8 cellular contexts compared by ENCODE assay signal in the genomic region with DNA sequence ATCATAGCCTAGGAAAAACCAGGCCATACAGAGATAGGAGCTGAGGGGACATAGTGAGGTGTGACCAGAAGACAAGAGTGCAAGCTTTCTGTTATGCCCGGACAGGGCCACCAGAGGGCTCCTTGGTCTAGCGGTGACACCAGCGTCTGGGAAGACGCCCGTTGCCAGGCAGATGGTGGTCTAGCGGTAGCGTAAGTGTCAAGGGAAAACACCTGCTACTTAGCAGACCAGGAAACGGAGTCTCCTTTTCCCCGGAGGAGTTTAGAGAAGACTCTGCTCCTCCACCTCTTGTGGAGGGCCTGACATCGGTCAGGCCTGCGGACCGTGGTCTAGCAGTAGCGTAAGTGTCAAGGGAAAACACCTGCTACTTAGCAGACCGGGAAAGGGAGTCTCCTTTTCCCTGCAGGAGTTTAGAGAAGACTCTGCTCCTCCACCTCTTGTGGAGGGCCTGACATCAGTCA. TPM values are rescaled to one million over a fixed set of nuclear protein-coding genes. Genes with fewer than 3 reads are reported as not detected.
A peak's percentile ranks its signal among the peaks of the same experiment; 100 is the strongest.
DNase-seq lines count a peak whose midpoint lies in the region; ATAC-seq, FAIRE-seq and TF ChIP-seq lines count a peak whose summit lies in the region.
"Not testable (repeated sequence)": the region's sequence is repeated elsewhere in the genome, so short reads cannot be mapped to it uniquely, and the experiment has no call there.

No MANE protein-coding gene starts in this region.

- WGBS in prostate gland = 16% methylated on average over 14 of the region's 14 CpGs

- not testable (repeated sequence) for FAIRE-seq in D721Med (lab: Jason Lieb, UNC); bronchial epithelial cell (lab: Jason Lieb, UNC)

- not testable (repeated sequence) for ATAC-seq in activated CD8-positive, alpha-beta T cell treated with anti-CD3 and anti-CD28 coated beads, Interleukin-2, amount 10 ng/mL, durations not matched to agents 7 days and 5 days

- intact Hi-C loops in prostate gland (cut with DNase I) = loop anchor here (5.0 to 10.0 kb wide), 2 partner anchors 126 to 278 kb away; partner anchors contain the start of gene SNX32

- H3K4me1 ChIP-seq in prostate gland (replicated peaks) = not testable (repeated sequence)

- not testable (repeated sequence) for H3K9me3 Mint-ChIP-seq in activated CD8-positive, alpha-beta T cell treated with anti-CD3 and anti-CD28 coated beads, Interleukin-2, amount 10 ng/mL, durations not matched to agents 7 days and 5 days (ENCODE audit: insufficient read depth)

- not testable (repeated sequence) for H3K27me3 ChIP-seq in bronchial epithelial cell (ENCODE audit: control insufficient read depth, insufficient read depth, low read length); prostate gland (replicated peaks; ENCODE audit: insufficient read depth)

- H3K36me3 ChIP-seq in bronchial epithelial cell (ENCODE audit: control insufficient read depth, insufficient read depth, low read length); prostate gland: not testable (repeated sequence)

- not testable (repeated sequence) for TF ChIP-seq POLR2A in prostate gland (IDR thresholded peaks at IDR 0.05)

- not testable (repeated sequence) for H3K9me3 ChIP-seq in iPS-18c (ENCODE audit: control insufficient read depth, insufficient read depth, low read length); prostate gland

- CTCF ChIA-PET in activated CD8-positive, alpha-beta T cell treated with anti-CD3 and anti-CD28 coated beads, Interleukin-2, amount 10 ng/mL, durations not matched to agents 7 days and 5 days (lab: Charles Lee) = interaction anchor here (0.6 to 3.7 kb wide), 17 partner anchors 13 to 361 kb away, joined by 3 to 22 read pairs (median 4); partner anchors contain the start of gene RNASEH2C

- not testable (repeated sequence) for H3K27ac Mint-ChIP-seq in activated CD8-positive, alpha-beta T cell treated with anti-CD3 and anti-CD28 coated beads, Interleukin-2, amount 10 ng/mL, durations not matched to agents 7 days and 5 days

- not testable (repeated sequence) for DNase-seq in D721Med (ENCODE audit: insufficient read length, low spot score); LNCaP clone FGC (ENCODE audit: low read depth)
- DNase-seq in OCI-M1 (lab: John Stamatoyannopoulos, UW) = peak; percentile 68
- DNase-seq in activated CD8-positive, alpha-beta T cell treated with anti-CD3 and anti-CD28 coated beads, Interleukin-2, amount 10 ng/mL, durations not matched to agents 7 days and 5 days = peak; percentile 88
- DNase-seq in bronchial epithelial cell (ENCODE audit: low read depth) = peak; percentile 19
- peak; percentile 44 for DNase-seq in prostate gland (ENCODE audit: low spot score)
- DNase-seq in stimulated activated naive CD4-positive, alpha-beta T cell treated with Interleukin-2 at 50 U/mL for 16 hours (lab: John Stamatoyannopoulos, UW) = peak; percentile 64

- TF ChIP-seq CTCF in D721Med (IDR thresholded peaks at IDR 0.05; ENCODE audit: insufficient read depth, missing control alignments) (peak; percentile 46), LNCaP clone FGC (IDR thresholded peaks at IDR 0.05; ENCODE audit: control insufficient read depth, extremely low read depth, insufficient read depth) (peak; percentile 57), bronchial epithelial cell (IDR thresholded peaks at IDR 0.05; ENCODE audit: insufficient read depth, low read length, severe bottlenecking) (peak; percentile 44), prostate gland (IDR thresholded peaks at IDR 0.05) (peak; percentile 46 to 83 (median 60))

- H3K27ac ChIP-seq in prostate gland = not testable (repeated sequence)

- peaks cover 15% of the 10 kb centered on the region for H3K4me1 Mint-ChIP-seq in activated CD8-positive, alpha-beta T cell treated with anti-CD3 and anti-CD28 coated beads, Interleukin-2, amount 10 ng/mL, durations not matched to agents 7 days and 5 days (ENCODE audit: low read depth)

- not testable (repeated sequence) for H3K36me3 Mint-ChIP-seq in activated CD8-positive, alpha-beta T cell treated with anti-CD3 and anti-CD28 coated beads, Interleukin-2, amount 10 ng/mL, durations not matched to agents 7 days and 5 days (ENCODE audit: low read depth)

- not testable (repeated sequence) for H3K4me3 ChIP-seq in LNCaP clone FGC (ENCODE audit: low read depth, low read length); bronchial epithelial cell (ENCODE audit: low read depth, low read length); prostate gland
- peak overlapping the region; percentile 11; the same call in 1 of the 2 replicates for H3K4me3 ChIP-seq in iPS-18c (ENCODE audit: insufficient read depth, low read depth, low read length)

- POLR2A ChIA-PET in activated CD8-positive, alpha-beta T cell treated with anti-CD3 and anti-CD28 coated beads, Interleukin-2, amount 10 ng/mL, durations not matched to agents 7 days and 5 days (lab: Charles Lee) = not testable (repeated sequence)

- not testable (repeated sequence) for H3K27me3 Mint-ChIP-seq in activated CD8-positive, alpha-beta T cell treated with anti-CD3 and anti-CD28 coated beads, Interleukin-2, amount 10 ng/mL, durations not matched to agents 7 days and 5 days (ENCODE audit: low read depth)

- not testable (repeated sequence) for H3K4me3 Mint-ChIP-seq in activated CD8-positive, alpha-beta T cell treated with anti-CD3 and anti-CD28 coated beads, Interleukin-2, amount 10 ng/mL, durations not matched to agents 7 days and 5 days

RNA-seq across cellular contexts. Expression of gene KAT5, which starts 5.7 kb away (rescaled TPM):
- 10 to 100 TPM; 63.2 to 68.7 TPM for total RNA-seq in activated CD8-positive, alpha-beta T cell treated with anti-CD3 and anti-CD28 coated beads, Interleukin-2, amount 10 ng/mL, durations not matched to agents 7 days and 5 days
- total RNA-seq in bronchial epithelial cell (34.8 and 37.6 TPM in 2 replicates), prostate gland (100 to 1,000 TPM in 1 of 2 donors, 10 to 100 TPM in 1; 74.8 to 107 TPM)

RNA-seq across cellular contexts. Expression of gene RNASEH2C, which starts 14.3 kb away (rescaled TPM):
- 10 to 100 TPM; 88.0 to 92.3 TPM for total RNA-seq in activated CD8-positive, alpha-beta T cell treated with anti-CD3 and anti-CD28 coated beads, Interleukin-2, amount 10 ng/mL, durations not matched to agents 7 days and 5 days
- total RNA-seq in bronchial epithelial cell = 19.8 and 21.1 TPM in 2 replicates
- 100 to 1,000 TPM in 1 of 2 donors, 10 to 100 TPM in 1; 78.0 to 166 TPM for total RNA-seq in prostate gland

RNA-seq across cellular contexts. Expression of gene RELA, which starts 43.6 kb away (rescaled TPM):
- 10 to 100 TPM; 72.5 to 82.4 TPM for total RNA-seq in activated CD8-positive, alpha-beta T cell treated with anti-CD3 and anti-CD28 coated beads, Interleukin-2, amount 10 ng/mL, durations not matched to agents 7 days and 5 days
- total RNA-seq in bronchial epithelial cell (9.5 and 15.2 TPM in 2 replicates), prostate gland (10 to 100 TPM; 51.8 to 98.4 TPM)
